Comparison of ENCODE assay signal across 8 cellular contexts in the genomic region with DNA sequence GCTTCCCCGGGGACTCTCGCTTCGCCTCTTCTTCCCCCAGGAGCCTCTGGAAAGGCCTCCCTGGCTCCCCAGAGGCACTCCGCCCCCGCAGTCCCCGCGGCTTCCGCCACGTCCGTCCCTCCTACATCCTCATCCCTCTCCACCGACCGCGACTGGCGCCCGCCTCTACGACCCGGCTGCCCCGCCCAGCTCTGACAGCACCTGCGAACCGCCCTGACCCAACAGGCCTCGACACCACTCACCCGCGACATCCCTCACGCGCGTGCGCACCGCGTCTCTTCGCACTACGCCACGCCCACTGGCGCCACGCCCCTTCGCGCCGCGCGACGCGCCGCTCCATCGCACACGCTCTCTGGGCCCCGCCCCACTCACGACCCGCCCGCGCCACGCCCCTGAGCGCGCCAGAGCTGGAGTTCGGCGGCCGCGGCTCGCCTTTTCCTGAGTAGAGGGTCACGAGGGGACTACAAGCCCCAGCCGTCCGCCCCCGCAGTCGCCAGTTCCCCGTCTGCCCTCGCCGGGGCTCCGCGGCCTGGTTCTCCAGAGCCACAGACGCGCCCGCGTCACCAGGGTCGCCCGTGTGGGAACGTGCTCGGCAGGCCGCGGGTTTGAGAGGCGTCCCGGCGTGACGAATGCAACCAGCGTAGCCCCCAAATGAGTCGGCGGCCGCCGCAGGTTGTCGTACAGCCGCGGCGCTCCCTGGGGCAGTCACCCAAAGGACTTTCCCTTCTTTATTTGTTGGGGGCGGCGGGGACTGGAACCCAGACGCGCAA. TPM values are rescaled to one million over a fixed set of nuclear protein-coding genes. Genes with fewer than 3 reads are reported as not detected.
DNase-seq lines count a peak whose midpoint lies in the region; ATAC-seq and TF ChIP-seq lines count a peak whose summit lies in the region.

No MANE protein-coding gene starts in this region.

- ATAC-seq in GM19035 (IDR thresholded peaks at IDR 0.05; ENCODE audit: unreplicated experiment), result peak; percentile 85
- peak; percentile 81 for ATAC-seq in HG03280 (IDR thresholded peaks at IDR 0.05; ENCODE audit: unreplicated experiment)
- ATAC-seq in activated B cell treated with CpG ODN at 0.5 μM for 24 hours (ENCODE audit: low read depth), result peak; percentile 76

- H3K27ac Mint-ChIP-seq in activated B cell treated with CpG ODN at 0.5 μM for 24 hours, result peak overlapping the region; percentile 99

- H3K27me3 Mint-ChIP-seq in activated B cell treated with CpG ODN at 0.5 μM for 24 hours, result no peaks in the 10 kb centered on the region

- POLR2A ChIA-PET in activated B cell treated with CpG ODN at 0.5 μM for 24 hours (lab: Charles Lee), result interaction anchor here (0.6 to 3.4 kb wide), 33 partner anchors 8 to 1503 kb away, joined by 3 to 130 read pairs (median 5); a partner anchor contains a TSS

- peaks cover 3% of the 10 kb centered on the region for H3K36me3 Mint-ChIP-seq in activated B cell treated with CpG ODN at 0.5 μM for 24 hours (ENCODE audit: low read depth)

- peak; percentile 94 for DNase-seq in AG10803 (ENCODE audit: low read depth)
- DNase-seq in NCI-H226, result peak; percentile 91
- DNase-seq in activated B cell treated with CpG ODN at 0.5 μM for 24 hours, result peak; percentile 98
- DNase-seq in cardiac fibroblast (ENCODE audit: low read depth in 2 of 2), result peak; percentile 94
- peak; percentile 89 for DNase-seq in iris pigment epithelial cell (ENCODE audit: low read depth)
- DNase-seq in stimulated activated CD4-positive, alpha-beta T cell treated with anti-CD3 and anti-CD28 coated beads, Interleukin-12 subunit alpha, Interleukin-12 subunit beta, amount 100 ng/mL, for 24 hours (ENCODE audit: low read depth in 2 of 2), result peak; percentile 93

- CTCF ChIA-PET in activated B cell treated with CpG ODN at 0.5 μM for 24 hours (lab: Charles Lee), result interaction anchor here (0.7 to 2.7 kb wide), 4 partner anchors 10 to 125 kb away, joined by 3 to 17 read pairs (median 6); no protein-coding TSS in a partner anchor

- no peak for TF ChIP-seq CTCF in AG10803 (conservative IDR thresholded peaks at IDR 0.05; ENCODE audit: low read length)
- TF ChIP-seq CTCF in activated B cell treated with CpG ODN at 0.5 μM for 24 hours (IDR thresholded peaks at IDR 0.05), result no peak
- TF ChIP-seq CTCF in cardiac fibroblast (IDR thresholded peaks at IDR 0.05; ENCODE audit: low read depth, low read length), result no peak

- peaks cover 57% of the 10 kb centered on the region for H3K4me1 Mint-ChIP-seq in activated B cell treated with CpG ODN at 0.5 μM for 24 hours

- H3K4me3 Mint-ChIP-seq in activated B cell treated with CpG ODN at 0.5 μM for 24 hours, result peak overlapping the region; percentile 92

- H3K4me3 ChIP-seq in AG10803 (ENCODE audit: low read length) (peak overlapping the region; percentile 73), cardiac fibroblast (replicated peaks in 1 of 2; ENCODE audit: low read depth in 2 of 2, low read length in 2 of 2) (peak overlapping the region; percentile 67 to 73)

- intact Hi-C loops in activated B cell treated with CpG ODN at 0.5 μM for 24 hours (cut with micrococcal nuclease), result loop anchor here (1.0 to 2.0 kb wide), 9 partner anchors 9 to 1217 kb away; a partner anchor contains a TSS

- no peaks in the 10 kb centered on the region for H3K9me3 Mint-ChIP-seq in activated B cell treated with CpG ODN at 0.5 μM for 24 hours

RNA-seq across cellular contexts. Expression of a gene that starts 56.2 kb away (rescaled TPM):
- 28.4 and 38.2 TPM in 2 replicates for total RNA-seq in activated B cell treated with CpG ODN at 0.5 μM for 24 hours

Comparison
In these comparisons a context has a peak if more than half of its experiments do, and no peak if none do; other contexts are left out.
1. Peak in every context shown above with its lines: DNase-seq, ATAC-seq and H3K4me3 ChIP-seq.